Comparison of ENCODE assay signal across 10 cellular contexts in genomic region chr22:31279327-31279669, GRCh38. TPM values are rescaled to one million over a fixed set of nuclear protein-coding genes. Genes with fewer than 3 reads are reported as not detected.
DNase-seq lines count a peak whose midpoint lies in the region; ATAC-seq and TF ChIP-seq lines count a peak whose summit lies in the region.
"Had no signal": no experiment of that assay in that cellular context is flagged by ENCODE, and none has a peak within 500 bp of the region (broad histone marks: within the 10 kb centered on the region; RNA-seq: fewer than 3 reads in every experiment).

No MANE protein-coding gene starts in this region.

- TF ChIP-seq CTCF in activated B cell treated with CpG ODN at 0.5 μM for 24 hours (IDR thresholded peaks at IDR 0.05) = no peak
- TF ChIP-seq CTCF in brain microvascular endothelial cell (IDR thresholded peaks at IDR 0.05; ENCODE audit: low read depth, low read length, missing control alignments) = no peak

- no peaks in the 10 kb centered on the region for H3K27me3 ChIP-seq in CD8-positive, alpha-beta memory T cell (ENCODE audit: insufficient read depth, low read length, poor library complexity, severe bottlenecking)
- H3K27me3 ChIP-seq in brain microvascular endothelial cell (replicated peaks) = no peaks in the 10 kb centered on the region

- peaks cover 73 to 85% (median 81%) of the 10 kb centered on the region in 3 donors for H3K4me1 Mint-ChIP-seq in CD8-positive, alpha-beta memory T cell
- no peaks in the 10 kb centered on the region for H3K4me1 Mint-ChIP-seq in activated B cell treated with CpG ODN at 0.5 μM for 24 hours
- peaks cover 39% of the 10 kb centered on the region for H3K4me1 Mint-ChIP-seq in stimulated activated effector memory CD8-positive, alpha-beta T cell treated with anti-CD3 and anti-CD28 coated beads, Interleukin-12 subunit alpha, Interleukin-12 subunit beta, amount 100 ng/mL, for 72 hours

- DNase-seq in CD8-positive, alpha-beta memory T cell = no peak
- DNase-seq in activated B cell treated with CpG ODN at 0.5 μM for 24 hours (no peak), epithelial cell of prostate (ENCODE audit: low read depth, low spot score) (no peak), NCI-H510A treated with DMSO at 0.1 percent for 48 hours (lab: John Stamatoyannopoulos, UW) (no peak), brain microvascular endothelial cell (no peak), GOT3 (lab: John Stamatoyannopoulos, UW) (no peak)
- DNase-seq in stimulated activated effector memory CD8-positive, alpha-beta T cell treated with anti-CD3 and anti-CD28 coated beads, Interleukin-12 subunit alpha, Interleukin-12 subunit beta, amount 100 ng/mL, for 72 hours (ENCODE audit: low spot score in 2 of 2) = no peak
- DNase-seq: GF-D8, psoas muscle had no signal

- peak overlapping the region; percentile 28 for H3K4me3 ChIP-seq in CD8-positive, alpha-beta memory T cell (ENCODE audit: low read length)
- no peak overlapping the region for H3K4me3 ChIP-seq in brain microvascular endothelial cell (ENCODE audit: low read depth, low read length)
- H3K4me3 ChIP-seq: psoas muscle had no signal

- H3K4me3 Mint-ChIP-seq in CD8-positive, alpha-beta memory T cell = peak overlapping the region; percentile 2 to 78 (median 64)
- no peak overlapping the region for H3K4me3 Mint-ChIP-seq in activated B cell treated with CpG ODN at 0.5 μM for 24 hours
- H3K4me3 Mint-ChIP-seq in stimulated activated effector memory CD8-positive, alpha-beta T cell treated with anti-CD3 and anti-CD28 coated beads, Interleukin-12 subunit alpha, Interleukin-12 subunit beta, amount 100 ng/mL, for 72 hours = no peak overlapping the region

- H3K27ac Mint-ChIP-seq in CD8-positive, alpha-beta memory T cell = peak overlapping the region; percentile 86 to 99 (median 96)
- H3K27ac Mint-ChIP-seq in activated B cell treated with CpG ODN at 0.5 μM for 24 hours = peak overlapping the region; percentile 13
- peak overlapping the region; percentile 91 for H3K27ac Mint-ChIP-seq in stimulated activated effector memory CD8-positive, alpha-beta T cell treated with anti-CD3 and anti-CD28 coated beads, Interleukin-12 subunit alpha, Interleukin-12 subunit beta, amount 100 ng/mL, for 72 hours

- no peaks in the 10 kb centered on the region for H3K9me3 Mint-ChIP-seq in CD8-positive, alpha-beta memory T cell
- H3K9me3 Mint-ChIP-seq in activated B cell treated with CpG ODN at 0.5 μM for 24 hours = no peaks in the 10 kb centered on the region
- no peaks in the 10 kb centered on the region for H3K9me3 Mint-ChIP-seq in stimulated activated effector memory CD8-positive, alpha-beta T cell treated with anti-CD3 and anti-CD28 coated beads, Interleukin-12 subunit alpha, Interleukin-12 subunit beta, amount 100 ng/mL, for 72 hours

- peaks cover 91% of the 10 kb centered on the region for H3K4me1 ChIP-seq in CD8-positive, alpha-beta memory T cell (ENCODE audit: insufficient read depth, low read length)
- H3K4me1 ChIP-seq: psoas muscle had no signal

- peaks cover 0 to 3% of the 10 kb centered on the region in 2 donors for H3K27me3 Mint-ChIP-seq in CD8-positive, alpha-beta memory T cell
- no peaks in the 10 kb centered on the region for H3K27me3 Mint-ChIP-seq in activated B cell treated with CpG ODN at 0.5 μM for 24 hours

- H3K36me3 ChIP-seq in CD8-positive, alpha-beta memory T cell (ENCODE audit: insufficient read depth, low read length) = peaks cover 45% of the 10 kb centered on the region
- peaks cover 29% of the 10 kb centered on the region for H3K36me3 ChIP-seq in brain microvascular endothelial cell (replicated peaks)

- H3K36me3 Mint-ChIP-seq in CD8-positive, alpha-beta memory T cell = peaks cover 10 to 86% (median 18%) of the 10 kb centered on the region in 3 donors
- H3K36me3 Mint-ChIP-seq in activated B cell treated with CpG ODN at 0.5 μM for 24 hours (ENCODE audit: low read depth) = peaks cover 77% of the 10 kb centered on the region
- H3K36me3 Mint-ChIP-seq in stimulated activated effector memory CD8-positive, alpha-beta T cell treated with anti-CD3 and anti-CD28 coated beads, Interleukin-12 subunit alpha, Interleukin-12 subunit beta, amount 100 ng/mL, for 72 hours = peaks cover 87% of the 10 kb centered on the region

- POLR2A ChIA-PET in CD8-positive, alpha-beta memory T cell (lab: Charles Lee) = interaction anchor here (0.5 to 7.7 kb wide), 6 partner anchors 8 to 195 kb away, joined by 3 to 146 read pairs (median 3); partner anchors contain the start of gene PIK3IP1
- POLR2A ChIA-PET in activated B cell treated with CpG ODN at 0.5 μM for 24 hours (lab: Charles Lee) = interaction anchor here (2.1 kb wide), 1 partner anchor 11 kb away, joined by 13 read pairs; no protein-coding TSS in a partner anchor

- CTCF ChIA-PET in CD8-positive, alpha-beta memory T cell (lab: Charles Lee) = interaction anchor here (0.8 to 4.6 kb wide), 5 partner anchors 9 to 67 kb away, joined by 3 to 39 read pairs (median 4); partner anchors contain the start of genes LIMK2 and PIK3IP1
- CTCF ChIA-PET in activated B cell treated with CpG ODN at 0.5 μM for 24 hours (lab: Charles Lee) = interaction anchor here (1.7 kb wide), 1 partner anchor 9 kb away, joined by 4 read pairs; no protein-coding TSS in a partner anchor

- ATAC-seq in activated B cell treated with CpG ODN at 0.5 μM for 24 hours (ENCODE audit: low read depth) = no peak
- ATAC-seq in stimulated activated effector memory CD8-positive, alpha-beta T cell treated with anti-CD3 and anti-CD28 coated beads, Interleukin-12 subunit alpha, Interleukin-12 subunit beta, amount 100 ng/mL, for 72 hours = no peak
- ATAC-seq: psoas muscle had no signal

- intact Hi-C loops in activated B cell treated with CpG ODN at 0.5 μM for 24 hours (cut with micrococcal nuclease) = no loop called here

- H3K27ac ChIP-seq in CD8-positive, alpha-beta memory T cell (ENCODE audit: low read depth, low read length) = peak overlapping the region; percentile 20
- peak overlapping the region; percentile 47 for H3K27ac ChIP-seq in epithelial cell of prostate
- H3K27ac ChIP-seq in brain microvascular endothelial cell = no peak overlapping the region
- H3K27ac ChIP-seq: psoas muscle, VCaP had no signal

- in situ Hi-C loops in brain microvascular endothelial cell (cut with HindIII; ENCODE audit: low pct_ligation_motif_present, low sequenced_read_pairs) = no loop called here

- no peaks in the 10 kb centered on the region for H3K9me3 ChIP-seq in CD8-positive, alpha-beta memory T cell (ENCODE audit: low read length)
- H3K9me3 ChIP-seq: psoas muscle had no signal

RNA-seq across cellular contexts. Expression of gene PIK3IP1, which starts 13.0 kb away (rescaled TPM):
- total RNA-seq in CD8-positive, alpha-beta memory T cell = 10 to 100 TPM; 32.2 to 35.3 TPM
- polyA plus RNA-seq in CD8-positive, alpha-beta memory T cell = 350 TPM
- 20.3 and 21.0 TPM in 2 replicates for total RNA-seq in activated B cell treated with CpG ODN at 0.5 μM for 24 hours

Comparison
In these comparisons a context has a peak if more than half of its experiments do, and no peak if none do; other contexts are left out.
1. H3K27ac Mint-ChIP-seq: peak in every context shown above with its lines; median percentile 96 in CD8-positive, alpha-beta memory T cell; 91 in stimulated activated effector memory CD8-positive, alpha-beta T cell treated with anti-CD3 and anti-CD28 coated beads, Interleukin-12 subunit alpha, Interleukin-12 subunit beta, amount 100 ng/mL, for 72 hours; 13 in activated B cell treated with CpG ODN at 0.5 μM for 24 hours.
2. H3K4me3 Mint-ChIP-seq: peak in CD8-positive, alpha-beta memory T cell (7 of 7); none in activated B cell treated with CpG ODN at 0.5 μM for 24 hours (single experiment) and stimulated activated effector memory CD8-positive, alpha-beta T cell treated with anti-CD3 and anti-CD28 coated beads, Interleukin-12 subunit alpha, Interleukin-12 subunit beta, amount 100 ng/mL, for 72 hours (single experiment).